ENCODE assay signal across 22 cellular contexts in genomic region chr19:42357290-42357689, GRCh38. TPM values are rescaled to one million over a fixed set of nuclear protein-coding genes. Genes with fewer than 3 reads are reported as not detected.
A peak's percentile ranks its signal among the peaks of the same experiment; 100 is the strongest.
DNase-seq lines count a peak whose midpoint lies in the region; ATAC-seq, FAIRE-seq and TF ChIP-seq lines count a peak whose summit lies in the region.
"Had no signal": no experiment of that assay in that cellular context is flagged by ENCODE, and none has a peak within 500 bp of the region (broad histone marks: within the 10 kb centered on the region; RNA-seq: fewer than 3 reads in every experiment).

No MANE protein-coding gene starts in this region.

- peaks cover 19% of the 10 kb centered on the region for H3K36me3 Mint-ChIP-seq in neural progenitor cell
- peaks cover 54% of the 10 kb centered on the region for H3K36me3 Mint-ChIP-seq in stimulated activated memory B cell treated with anti-CD40 and anti-IgM and Interleukin-4, amounts not matched to agents 10 μg/mL and 1 μg/mL and 100 μg/mL, for 72 hours
- no peaks in the 10 kb centered on the region for H3K36me3 Mint-ChIP-seq in activated naive CD4-positive, alpha-beta T cell treated with anti-CD3 and anti-CD28 coated beads, Interleukin-2, amount 50 U/mL, for 72 hours

- peak overlapping the region; percentile 30 for H3K4me3 Mint-ChIP-seq in neural progenitor cell
- H3K4me3 Mint-ChIP-seq in stimulated activated memory B cell treated with anti-CD40 and anti-IgM and Interleukin-4, amounts not matched to agents 10 μg/mL and 1 μg/mL and 100 μg/mL, for 72 hours = no peak overlapping the region
- H3K4me3 Mint-ChIP-seq: CD14-positive monocyte; CD4-positive, alpha-beta T cell; CD8-positive, alpha-beta memory T cell had no signal

- H3F3A ChIP-seq in neural progenitor cell (ENCODE audit: low read depth) = no peaks in the 10 kb centered on the region

- H4K20me1 ChIP-seq in BLaER1 (no peaks in the 10 kb centered on the region), neural progenitor cell (ENCODE audit: low read depth) (no peaks in the 10 kb centered on the region)

- H3K27me3 Mint-ChIP-seq in neural progenitor cell (ENCODE audit: insufficient read depth, low read depth) = peaks cover 4% of the 10 kb centered on the region
- no peaks in the 10 kb centered on the region for H3K27me3 Mint-ChIP-seq in stimulated activated memory B cell treated with anti-CD40 and anti-IgM and Interleukin-4, amounts not matched to agents 10 μg/mL and 1 μg/mL and 100 μg/mL, for 72 hours
- H3K27me3 Mint-ChIP-seq: CD4-positive, alpha-beta T cell; CD8-positive, alpha-beta memory T cell had no signal

- H3K36me3 ChIP-seq in BLaER1 (peaks cover 72% of the 10 kb centered on the region), HEK293 (ENCODE audit: control insufficient read depth in 2 of 2, insufficient read depth in 1 of 2, low read length in 2 of 2) (peaks cover 37 to 83% of the 10 kb centered on the region in 2 experiments), neural progenitor cell (no peaks in the 10 kb centered on the region), kidney (ENCODE audit: control insufficient read depth in 1 of 2, insufficient read depth in 2 of 2, low read length in 2 of 2) (peaks cover 2 to 19% of the 10 kb centered on the region in 2 donors)

- H3K4me3 ChIP-seq in BLaER1 (no peak overlapping the region), HEK293 (ENCODE audit: low read depth, low read length) (no peak overlapping the region), neural progenitor cell (no peak overlapping the region), kidney (ENCODE audit: low read length in 2 of 2) (no peak overlapping the region)
- H3K4me3 ChIP-seq: BLaER1 treated with 17β-estradiol and CSF1 and Interleukin-3, amounts not matched to agents 10 nM and 100 nM had no signal

- H3K4me1 Mint-ChIP-seq in neural progenitor cell = peaks cover 28% of the 10 kb centered on the region
- H3K4me1 Mint-ChIP-seq in stimulated activated memory B cell treated with anti-CD40 and anti-IgM and Interleukin-4, amounts not matched to agents 10 μg/mL and 1 μg/mL and 100 μg/mL, for 72 hours = peaks cover 17% of the 10 kb centered on the region
- H3K4me1 Mint-ChIP-seq: CD14-positive monocyte; CD8-positive, alpha-beta memory T cell had no signal

- H3K27ac ChIP-seq in BLaER1 = peak overlapping the region; percentile 18; the same call in 1 of the 2 replicates
- H3K27ac ChIP-seq in HEK293 (ENCODE audit: extremely low read depth, low read depth, low read length) = no peak overlapping the region
- H3K27ac ChIP-seq in neural progenitor cell = no peak overlapping the region
- no peak overlapping the region for H3K27ac ChIP-seq in kidney (ENCODE audit: low read depth in 2 of 2, low read length in 2 of 2)
- H3K27ac ChIP-seq: BLaER1 treated with 17β-estradiol and CSF1 and Interleukin-3, amounts not matched to agents 10 nM and 100 nM had no signal

- H3K79me2 ChIP-seq in neural progenitor cell (ENCODE audit: low read depth) = no peaks in the 10 kb centered on the region

- H3K9me3 ChIP-seq in BLaER1 = no peaks in the 10 kb centered on the region
- no peaks in the 10 kb centered on the region for H3K9me3 ChIP-seq in HEK293 (ENCODE audit: control insufficient read depth, insufficient read depth, low read depth, low read length)
- no peaks in the 10 kb centered on the region for H3K9me3 ChIP-seq in neural progenitor cell (ENCODE audit: low read depth)
- no peaks in the 10 kb centered on the region for H3K9me3 ChIP-seq in kidney (ENCODE audit: control insufficient read depth in 1 of 2, low read length in 2 of 2)
- H3K9me3 ChIP-seq: BLaER1 treated with 17β-estradiol and CSF1 and Interleukin-3, amounts not matched to agents 10 nM and 100 nM had no signal

- H3K9me3 Mint-ChIP-seq in neural progenitor cell = no peaks in the 10 kb centered on the region
- H3K9me3 Mint-ChIP-seq in stimulated activated memory B cell treated with anti-CD40 and anti-IgM and Interleukin-4, amounts not matched to agents 10 μg/mL and 1 μg/mL and 100 μg/mL, for 72 hours = no peaks in the 10 kb centered on the region
- H3K9me3 Mint-ChIP-seq in activated naive CD4-positive, alpha-beta T cell treated with anti-CD3 and anti-CD28 coated beads, Interleukin-2, amount 50 U/mL, for 72 hours = no peaks in the 10 kb centered on the region
- H3K9me3 Mint-ChIP-seq: CD14-positive monocyte; CD4-positive, alpha-beta T cell; CD8-positive, alpha-beta memory T cell had no signal

- H2AFZ ChIP-seq in neural progenitor cell (replicated peaks) = no peak overlapping the region

- peaks cover 14% of the 10 kb centered on the region for H3K4me1 ChIP-seq in BLaER1
- no peaks in the 10 kb centered on the region for H3K4me1 ChIP-seq in HEK293 (ENCODE audit: control insufficient read depth, insufficient read depth, low read length)
- H3K4me1 ChIP-seq in neural progenitor cell = peaks cover 4% of the 10 kb centered on the region
- H3K4me1 ChIP-seq in kidney (ENCODE audit: control insufficient read depth in 1 of 2, insufficient read depth in 1 of 2, low read depth in 1 of 2, low read length in 2 of 2) = no peaks in the 10 kb centered on the region

- intact Hi-C loops in kidney (cut with DNase I) = no loop called here

- no peak overlapping the region for H3K27ac Mint-ChIP-seq in neural progenitor cell
- H3K27ac Mint-ChIP-seq in stimulated activated memory B cell treated with anti-CD40 and anti-IgM and Interleukin-4, amounts not matched to agents 10 μg/mL and 1 μg/mL and 100 μg/mL, for 72 hours = peak overlapping the region; percentile 49
- peak overlapping the region in 1 of 2 donors; percentile 15 for H3K27ac Mint-ChIP-seq in activated naive CD4-positive, alpha-beta T cell treated with anti-CD3 and anti-CD28 coated beads, Interleukin-2, amount 50 U/mL, for 72 hours
- H3K27ac Mint-ChIP-seq: CD14-positive monocyte; CD4-positive, alpha-beta T cell had no signal

- H3K4me2 ChIP-seq in BLaER1 (no peak overlapping the region), neural progenitor cell (no peak overlapping the region)
- H3K4me2 ChIP-seq: BLaER1 treated with 17β-estradiol and CSF1 and Interleukin-3, amounts not matched to agents 10 nM and 100 nM had no signal

- CTCF ChIA-PET in HEK293 (lab: Yijun Ruan, JAX) = interaction anchor here (0.7 to 1.2 kb wide), 3 partner anchors 15 to 61 kb away, joined by 3 to 4 read pairs (median 3); no protein-coding TSS in a partner anchor

- TF ChIP-seq CTCF in HEK293 (tag by site-specific recombination; IDR thresholded peaks at IDR 0.05) = no peak
- no peak for TF ChIP-seq CTCF in neural progenitor cell (IDR thresholded peaks at IDR 0.05)
- TF ChIP-seq CTCF in kidney (IDR thresholded peaks at IDR 0.05; ENCODE audit: borderline replicate concordance, extremely low read depth, insufficient read depth) = no peak

- DNase-seq in neural progenitor cell (ENCODE audit: low spot score) (no peak), kidney (no peak)
- DNase-seq in activated naive CD4-positive, alpha-beta T cell treated with anti-CD3 and anti-CD28 coated beads, Interleukin-2, amount 50 U/mL, for 72 hours (ENCODE audit: low spot score in 2 of 2) = no peak
- DNase-seq: CD4-positive, alpha-beta T cell; CD8-positive, alpha-beta memory T cell; DMS53; DMS79 treated with DMSO at 0.1 percent for 48 hours; GF-D8; GOT3; HCEC 1CT had no signal

- FAIRE-seq in kidney (lab: Jason Lieb, UNC) = no peak
- FAIRE-seq: GM12891, GM18507, H54 had no signal

- POLR2A ChIA-PET in HEK293 (lab: Yijun Ruan, JAX) = interaction anchor here (0.6 kb wide), 1 partner anchor 16 kb away, joined by 5 read pairs; no protein-coding TSS in a partner anchor

- H3K9ac ChIP-seq in BLaER1 = no peak overlapping the region
- H3K9ac ChIP-seq in neural progenitor cell = no peak overlapping the region
- no peak overlapping the region for H3K9ac ChIP-seq in kidney (ENCODE audit: low read length in 2 of 2)
- H3K9ac ChIP-seq: BLaER1 treated with 17β-estradiol and CSF1 and Interleukin-3, amounts not matched to agents 10 nM and 100 nM had no signal

- H3K27me3 ChIP-seq in BLaER1 (no peaks in the 10 kb centered on the region), neural progenitor cell (no peaks in the 10 kb centered on the region)
- H3K27me3 ChIP-seq: BLaER1 treated with 17β-estradiol and CSF1 and Interleukin-3, amounts not matched to agents 10 nM and 100 nM had no signal

- ATAC-seq in stimulated activated memory B cell treated with anti-CD40 and anti-IgM and Interleukin-4, amounts not matched to agents 10 μg/mL and 1 μg/mL and 100 μg/mL, for 72 hours = no peak
- no peak for ATAC-seq in GM18868 (IDR thresholded peaks at IDR 0.05; ENCODE audit: unreplicated experiment)
- ATAC-seq in activated naive CD4-positive, alpha-beta T cell treated with anti-CD3 and anti-CD28 coated beads, Interleukin-2, amount 50 U/mL, for 72 hours = no peak

TF ChIP-seq in HEK293, 187 proteins besides CTCF, POLR2A, EP300 and RAD21:
- TF ChIP-seq KLF16 (tag by site-specific recombination; IDR thresholded peaks at IDR 0.05) = no peak
- 0 out of 2 replicates have a peak, but pooled peaks have one; percentile 49 for TF ChIP-seq BCL11B (tag by site-specific recombination; IDR thresholded peaks at IDR 0.05; ENCODE audit: low read depth)

RNA-seq across cellular contexts. Expression of gene MEGF8, which starts 31.9 kb away (rescaled TPM):
- total RNA-seq in neural progenitor cell (ENCODE audit: low replicate concordance) (7.3 and 21.4 TPM in 2 replicates), kidney (31.6 TPM)
- total RNA-seq in activated naive CD4-positive, alpha-beta T cell treated with anti-CD3 and anti-CD28 coated beads, Interleukin-2, amount 50 U/mL, for 72 hours = 1 to 10 TPM; 2.1 to 8.6 TPM
- 8.7 TPM for polyA plus RNA-seq in kidney (ENCODE audit: insufficient read depth, low read depth, low replicate concordance)

RNA-seq across cellular contexts. Expression of gene CNFN, which starts 32.8 kb away (rescaled TPM):
- total RNA-seq in neural progenitor cell (ENCODE audit: low replicate concordance) = 2.9 and 3.2 TPM in 2 replicates
- total RNA-seq in activated naive CD4-positive, alpha-beta T cell treated with anti-CD3 and anti-CD28 coated beads, Interleukin-2, amount 50 U/mL, for 72 hours = not detected
- 2.2 TPM for total RNA-seq in kidney
- polyA plus RNA-seq in kidney (ENCODE audit: insufficient read depth, low read depth, low replicate concordance) = 4.9 TPM
- total RNA-seq: A673; CD4-positive, alpha-beta T cell; CD8-positive, alpha-beta memory T cell had no signal
- polyA plus RNA-seq: CD8-positive, alpha-beta memory T cell had no signal

RNA-seq across cellular contexts. Expression of gene TMEM145, which starts 44.2 kb away (rescaled TPM):
- total RNA-seq in neural progenitor cell (ENCODE audit: low replicate concordance) (0.37 and 6.6 TPM in 2 replicates), kidney (not detected)
- total RNA-seq in activated naive CD4-positive, alpha-beta T cell treated with anti-CD3 and anti-CD28 coated beads, Interleukin-2, amount 50 U/mL, for 72 hours = 1 to 10 TPM in 1 of 2 donors, under 1 TPM in 1; 0.16 to 1.8 TPM
- polyA plus RNA-seq in kidney (ENCODE audit: insufficient read depth, low read depth, low replicate concordance) = not detected
- total RNA-seq: A172; CD4-positive, alpha-beta T cell; G401 had no signal
- polyA plus RNA-seq: CD14-positive monocyte; CD8-positive, alpha-beta memory T cell had no signal

RNA-seq across cellular contexts. Expression of gene PAFAH1B3, which starts 54.9 kb away (rescaled TPM):
- 63.2 and 106 TPM in 2 replicates for total RNA-seq in neural progenitor cell (ENCODE audit: low replicate concordance)
- total RNA-seq in activated naive CD4-positive, alpha-beta T cell treated with anti-CD3 and anti-CD28 coated beads, Interleukin-2, amount 50 U/mL, for 72 hours = 10 to 100 TPM; 50.9 to 54.2 TPM
- total RNA-seq in kidney = 22.0 TPM
- 38.3 TPM for polyA plus RNA-seq in kidney (ENCODE audit: insufficient read depth, low read depth, low replicate concordance)

RNA-seq across cellular contexts. Expression of gene PRR19, which starts 55.4 kb away (rescaled TPM):
- total RNA-seq in neural progenitor cell (ENCODE audit: low replicate concordance) (1.0 TPM in 2 replicates), kidney (0.47 TPM)
- total RNA-seq in activated naive CD4-positive, alpha-beta T cell treated with anti-CD3 and anti-CD28 coated beads, Interleukin-2, amount 50 U/mL, for 72 hours = 1 to 10 TPM in 1 of 2 donors, under 1 TPM in 1; 0.93 to 1.6 TPM
- polyA plus RNA-seq in kidney (ENCODE audit: insufficient read depth, low read depth, low replicate concordance) = 0.71 TPM
